Comparison of ENCODE assay signal across 8 cellular contexts in the genomic region with DNA sequence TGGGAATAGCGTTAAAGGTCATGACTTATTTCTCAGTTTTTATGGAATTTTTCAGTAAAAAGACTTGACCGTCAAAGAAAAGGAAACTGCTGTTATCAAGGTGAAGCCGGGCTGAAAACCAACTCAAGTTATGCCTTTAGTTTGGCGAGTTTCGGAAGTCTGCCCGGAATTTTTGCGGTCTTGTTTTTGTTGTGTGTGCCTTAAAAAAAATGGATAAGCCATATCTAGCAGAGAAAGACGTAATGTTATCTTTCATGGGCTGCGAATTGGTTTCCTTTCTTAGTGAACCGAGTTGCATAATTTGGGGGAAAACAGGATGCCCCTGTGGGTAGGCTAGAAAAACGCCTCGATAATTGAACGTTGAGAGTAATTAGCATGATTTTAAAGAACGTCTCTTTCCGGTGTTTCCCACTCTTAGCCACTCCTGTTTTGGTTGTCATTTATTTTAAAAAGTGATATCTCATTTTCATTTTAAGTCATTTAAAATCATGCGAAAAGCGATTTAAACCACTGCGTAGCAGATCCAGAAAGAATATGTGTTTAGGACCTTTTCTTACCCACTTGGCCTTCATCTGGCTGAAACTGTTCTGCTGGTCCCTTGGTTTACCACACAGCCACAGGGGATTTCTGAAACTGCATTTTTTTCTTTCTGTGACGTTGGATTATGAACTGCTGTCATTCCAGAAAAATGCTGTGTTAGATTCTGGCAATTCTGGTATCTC. TPM values are rescaled to one million over a fixed set of nuclear protein-coding genes. Genes with fewer than 3 reads are reported as not detected.
DNase-seq lines count a peak whose midpoint lies in the region; ATAC-seq and TF ChIP-seq lines count a peak whose summit lies in the region.

No MANE protein-coding gene starts in this region.

- in situ Hi-C loops in transverse colon (cut with MboI; ENCODE audit: low pct_ligation_motif_present in 1 of 4, low pct_unique_long_range_greater_than_20kb in 1 of 4, low sequenced_read_pairs in 3 of 4), result no loop called here

- H3K27ac ChIP-seq in heart left ventricle, result peak overlapping the region; percentile 96 to 100 (median 99)
- peak overlapping the region; percentile 96 to 100 (median 99) for H3K27ac ChIP-seq in transverse colon

- ATAC-seq in heart left ventricle (no peak), left ventricle myocardium superior (no peak), HG03565 (IDR thresholded peaks at IDR 0.05; ENCODE audit: unreplicated experiment) (peak; percentile 19)

- intact Hi-C loops in heart left ventricle (cut with DNase I), result loop anchor here in 4 of 10 donors (5.0 kb wide), 3 partner anchors 33 to 43 kb away; no protein-coding TSS in a partner anchor
- intact Hi-C loops in left ventricle myocardium superior (cut with micrococcal nuclease), result no loop called here
- intact Hi-C loops in transverse colon (cut with DNase I; ENCODE audit: low total_unique reads), result loop anchor here (10.0 kb wide), 1 partner anchor 46 kb away; no protein-coding TSS in a partner anchor

- peak overlapping the region; percentile 77 to 99 (median 89) for H3K4me3 ChIP-seq in heart left ventricle
- H3K4me3 ChIP-seq in transverse colon, result peak overlapping the region; percentile 63 to 99 (median 94)

- TF ChIP-seq POLR2A in heart left ventricle (IDR thresholded peaks at IDR 0.05), result no peak
- TF ChIP-seq POLR2A in transverse colon (IDR thresholded peaks at IDR 0.05), result peak; percentile 52

- 1 to 3% (median 2%) methylated on average over 19 of the region's 19 CpGs for WGBS in heart left ventricle, 4 donors
- 0 to 1% methylated on average over 19 of the region's 19 CpGs for WGBS in transverse colon (ENCODE audit: low coverage in 1 of 2), 2 donors

- DNase-seq in heart left ventricle, result no peak
- no peak for DNase-seq in left ventricle myocardium superior
- peak; percentile 54 for DNase-seq in UCSD-AML1 (lab: John Stamatoyannopoulos, UW; ENCODE audit: unreplicated experiment)
- DNase-seq in dedifferentiated amniotic fluid mesenchymal stem cell (ENCODE audit: extremely low spot score), result peak; percentile 87
- DNase-seq in myocyte (ENCODE audit: low read depth), result peak; percentile 64
- DNase-seq in transverse colon, result no peak
- no peak for DNase-seq in NCI-H524 treated with DMSO at 0.1 percent for 48 hours (lab: John Stamatoyannopoulos, UW)

- H3K27me3 ChIP-seq in heart left ventricle (no peaks in the 10 kb centered on the region), transverse colon (no peaks in the 10 kb centered on the region)

- H3K4me1 ChIP-seq in heart left ventricle (peaks cover 0 to 62% (median 13%) of the 10 kb centered on the region in 12 donors), transverse colon (peaks cover 13 to 69% (median 39%) of the 10 kb centered on the region in 4 donors)

- peaks cover 3 to 46% (median 37%) of the 10 kb centered on the region in 9 donors for H3K36me3 ChIP-seq in heart left ventricle
- H3K36me3 ChIP-seq in transverse colon, result peaks cover 0 to 34% (median 14%) of the 10 kb centered on the region in 4 donors

- no peaks in the 10 kb centered on the region for H3K9me3 ChIP-seq in heart left ventricle
- H3K9me3 ChIP-seq in transverse colon, result no peaks in the 10 kb centered on the region

- no peak for TF ChIP-seq EP300 in transverse colon (IDR thresholded peaks at IDR 0.05; ENCODE audit: low read depth)

- TF ChIP-seq CTCF in heart left ventricle (IDR thresholded peaks at IDR 0.05) (no peak), transverse colon (IDR thresholded peaks at IDR 0.05) (peak in 2 of 5 experiments; percentile 6 to 10)

RNA-seq across cellular contexts. Expression of gene NFKBIZ, which starts 1.2 kb away (rescaled TPM):
- total RNA-seq in heart left ventricle (10 to 100 TPM in 4 of 9 donors, 1 to 10 TPM in 5; 6.9 to 44.8 (median 10.0) TPM), left ventricle myocardium superior (15.9 TPM), myocyte (12.9 and 15.6 TPM in 2 replicates), transverse colon (100 to 1,000 TPM in 3 of 4 donors, 10 to 100 TPM in 1; 92.4 to 333 (median 176) TPM)
- polyA plus RNA-seq in heart left ventricle, result 1 to 10 TPM; 5.6 to 7.2 TPM
- polyA plus RNA-seq in myocyte (2012), result 9.3 TPM

Comparison
In these comparisons a context has a peak if more than half of its experiments do, and no peak if none do; other contexts are left out.
1. DNase-seq: peak in UCSD-AML1 (single experiment), dedifferentiated amniotic fluid mesenchymal stem cell (single experiment) and myocyte (single experiment); none in heart left ventricle (0 of 5), left ventricle myocardium superior (single experiment), transverse colon (single experiment) and NCI-H524 treated with DMSO at 0.1 percent for 48 hours (single experiment).